Comparison of ENCODE assay signal across 8 cellular contexts in genomic region chr5:140690941-140691924, GRCh38. TPM values are rescaled to one million over a fixed set of nuclear protein-coding genes. Genes with fewer than 3 reads are reported as not detected.
A peak's percentile ranks its signal among the peaks of the same experiment; 100 is the strongest.
DNase-seq lines count a peak whose midpoint lies in the region; TF ChIP-seq lines count a peak whose summit lies in the region.

TSS of gene HARS1 (minus strand) at chr5:140691370. CDS start at chr5:140691304, 66 bp downstream.
TSS of gene HARS2 (plus strand) at chr5:140691455. CDS start at chr5:140691649, 194 bp downstream.

- H3K27ac Mint-ChIP-seq in nephron, result peak within 1 kb of the TSS; percentile 83 to 98 (median 92)
- peak within 1 kb of the TSS; percentile 93 for H3K27ac Mint-ChIP-seq in stimulated activated naive CD8-positive, alpha-beta T cell treated with anti-CD3 and anti-CD28 coated beads, Interleukin-15, Interleukin-2, amounts not matched to agents 100 ng/mL and 50 ng/mL, for 24 hours

- TF ChIP-seq CTCF in fibroblast of the aortic adventitia (IDR thresholded peaks at IDR 0.05; ENCODE audit: insufficient read depth, low read length) (peak; percentile 1), nephron (IDR thresholded peaks at IDR 0.05; ENCODE audit: unreplicated experiment in 3 of 3) (no peak)

- DNase-seq in EL (peak; percentile 97), H4 (ENCODE audit: low spot score) (peak; percentile 94), LoVo (ENCODE audit: low spot score) (peak; percentile 98), SHP77 (lab: John Stamatoyannopoulos, UW) (peak; percentile 94 to 95), fibroblast of the aortic adventitia (ENCODE audit: low read depth) (peak; percentile 95)
- peak; percentile 95 for DNase-seq in activated effector memory CD4-positive, alpha-beta T cell treated with anti-CD3 and anti-CD28 coated beads, Interleukin-2, amount 50 U/mL, for 16 hours

- H3K36me3 Mint-ChIP-seq in nephron (ENCODE audit: low read depth), result peaks cover 31% of the 10 kb centered on the region
- peaks cover 48% of the 10 kb centered on the region for H3K36me3 Mint-ChIP-seq in stimulated activated naive CD8-positive, alpha-beta T cell treated with anti-CD3 and anti-CD28 coated beads, Interleukin-15, Interleukin-2, amounts not matched to agents 100 ng/mL and 50 ng/mL, for 24 hours (ENCODE audit: low read depth)

- peaks cover 24% of the 10 kb centered on the region for H3K4me1 Mint-ChIP-seq in nephron
- peaks cover 60% of the 10 kb centered on the region for H3K4me1 Mint-ChIP-seq in stimulated activated naive CD8-positive, alpha-beta T cell treated with anti-CD3 and anti-CD28 coated beads, Interleukin-15, Interleukin-2, amounts not matched to agents 100 ng/mL and 50 ng/mL, for 24 hours (ENCODE audit: low read depth)

- no peaks in the 10 kb centered on the region for H3K9me3 Mint-ChIP-seq in nephron
- H3K9me3 Mint-ChIP-seq in stimulated activated naive CD8-positive, alpha-beta T cell treated with anti-CD3 and anti-CD28 coated beads, Interleukin-15, Interleukin-2, amounts not matched to agents 100 ng/mL and 50 ng/mL, for 24 hours, result no peaks in the 10 kb centered on the region

- H3K4me3 Mint-ChIP-seq in nephron, result peak within 1 kb of the TSS; percentile 98 to 100 (median 98)
- peak within 1 kb of the TSS; percentile 97 for H3K4me3 Mint-ChIP-seq in stimulated activated naive CD8-positive, alpha-beta T cell treated with anti-CD3 and anti-CD28 coated beads, Interleukin-15, Interleukin-2, amounts not matched to agents 100 ng/mL and 50 ng/mL, for 24 hours

- H3K4me3 ChIP-seq in fibroblast of the aortic adventitia (ENCODE audit: low read depth, low read length), result peak within 1 kb of the TSS; percentile 99

- no peaks in the 10 kb centered on the region for H3K27me3 Mint-ChIP-seq in nephron (ENCODE audit: low read depth)
- H3K27me3 Mint-ChIP-seq in stimulated activated naive CD8-positive, alpha-beta T cell treated with anti-CD3 and anti-CD28 coated beads, Interleukin-15, Interleukin-2, amounts not matched to agents 100 ng/mL and 50 ng/mL, for 24 hours, result no peaks in the 10 kb centered on the region

RNA-seq across cellular contexts. Expression of gene HARS1, which starts in this region (rescaled TPM):
- total RNA-seq in H4 (2014; rRNA removed; shearing (Covaris generic)), result 52.1 and 53.6 TPM in 2 replicates
- 52.2 and 62.9 TPM in 2 replicates for total RNA-seq in fibroblast of the aortic adventitia (ENCODE audit: low replicate concordance)

RNA-seq across cellular contexts. Expression of gene HARS2, which starts in this region (rescaled TPM):
- total RNA-seq in H4 (2014; rRNA removed; shearing (Covaris generic)), result 49.2 and 52.6 TPM in 2 replicates
- 22.7 and 39.0 TPM in 2 replicates for total RNA-seq in fibroblast of the aortic adventitia (ENCODE audit: low replicate concordance)

Comparison
In these comparisons a context has a peak if more than half of its experiments do, and no peak if none do; other contexts are left out.
1. Peak in every context shown above with its lines: DNase-seq and H3K4me3 ChIP-seq.